In genomic region chr1:54808443-54809207, GRCh38 we compare ENCODE assay signal across 13 cellular contexts. TPM values are rescaled to one million over a fixed set of nuclear protein-coding genes. Genes with fewer than 3 reads are reported as not detected.
DNase-seq lines count a peak whose midpoint lies in the region; ATAC-seq and TF ChIP-seq lines count a peak whose summit lies in the region.
"Had no signal": no experiment of that assay in that cellular context is flagged by ENCODE, and none has a peak within 500 bp of the region (broad histone marks: within the 10 kb centered on the region; RNA-seq: fewer than 3 reads in every experiment).

No MANE protein-coding gene starts in this region.

- POLR2A ChIA-PET in CD8-positive, alpha-beta memory T cell (lab: Charles Lee): interaction anchor here (1.8 kb wide), 1 partner anchor 7 kb away, joined by 5 read pairs; the partner anchor contains the start of gene TTC22
- POLR2A ChIA-PET in HEK293T (lab: Yijun Ruan, JAX): no interaction called here

- no peak overlapping the region for H3K4me3 ChIP-seq in CD8-positive, alpha-beta memory T cell (ENCODE audit: low read length)
- no peak overlapping the region for H3K4me3 ChIP-seq in choroid plexus epithelial cell (ENCODE audit: low read depth, low read length)
- H3K4me3 ChIP-seq in mucosa of descending colon: no peak overlapping the region
- H3K4me3 ChIP-seq: SK-N-MC had no signal

- H3K27me3 ChIP-seq in CD8-positive, alpha-beta memory T cell (ENCODE audit: insufficient read depth, low read length, poor library complexity, severe bottlenecking): no peaks in the 10 kb centered on the region

- H3K4me1 Mint-ChIP-seq in CD8-positive, alpha-beta memory T cell: peaks cover 34 to 47% (median 40%) of the 10 kb centered on the region in 3 donors
- H3K4me1 Mint-ChIP-seq: naive B cell had no signal

- intact Hi-C loops in mucosa of descending colon (cut with DNase I, micrococcal nuclease): loop anchor here in 1 of 2 donors (10.0 kb wide), 1 partner anchor 304 kb away; no protein-coding TSS in a partner anchor

- TF ChIP-seq CTCF in choroid plexus epithelial cell (conservative IDR thresholded peaks at IDR 0.05; ENCODE audit: low read depth, low read length) (peak; percentile 43), mucosa of descending colon (IDR thresholded peaks at IDR 0.05) (no peak)

- peak overlapping the region in 5 of 8 donors; percentile 76 to 97 (median 90) for H3K27ac Mint-ChIP-seq in CD8-positive, alpha-beta memory T cell
- H3K27ac Mint-ChIP-seq: naive B cell had no signal

- no peaks in the 10 kb centered on the region for H3K9me3 Mint-ChIP-seq in CD8-positive, alpha-beta memory T cell
- H3K9me3 Mint-ChIP-seq: naive B cell had no signal

- no peaks in the 10 kb centered on the region for H3K36me3 Mint-ChIP-seq in CD8-positive, alpha-beta memory T cell
- H3K36me3 Mint-ChIP-seq: naive B cell had no signal

- H3K27ac ChIP-seq in CD8-positive, alpha-beta memory T cell (ENCODE audit: low read depth, low read length): no peak overlapping the region
- H3K27ac ChIP-seq: SK-N-MC had no signal

- no peak for ATAC-seq in mucosa of descending colon
- no peak for ATAC-seq in HG02970 (IDR thresholded peaks at IDR 0.05; ENCODE audit: low FRiP score, unreplicated experiment)

- no peaks in the 10 kb centered on the region for H3K9me3 ChIP-seq in CD8-positive, alpha-beta memory T cell (ENCODE audit: low read length)
- no peaks in the 10 kb centered on the region for H3K9me3 ChIP-seq in mucosa of descending colon

- CTCF ChIA-PET in CD8-positive, alpha-beta memory T cell (lab: Charles Lee): interaction anchor here (1.8 kb wide), 1 partner anchor 7 kb away, joined by 13 read pairs; the partner anchor contains the start of gene TTC22
- CTCF ChIA-PET in HEK293T (lab: Yijun Ruan, JAX): interaction anchor here (1.1 to 1.6 kb wide), 2 partner anchors 9 to 134 kb away, joined by 3 to 5 read pairs; no protein-coding TSS in a partner anchor

- no peaks in the 10 kb centered on the region for H3K36me3 ChIP-seq in CD8-positive, alpha-beta memory T cell (ENCODE audit: insufficient read depth, low read length)
- no peaks in the 10 kb centered on the region for H3K36me3 ChIP-seq in mucosa of descending colon (ENCODE audit: low read depth)

- no peaks in the 10 kb centered on the region for H3K27me3 Mint-ChIP-seq in CD8-positive, alpha-beta memory T cell

- DNase-seq in CD8-positive, alpha-beta memory T cell: no peak
- DNase-seq in HEK293T (ENCODE audit: extremely low spot score) (peak; percentile 61), choroid plexus epithelial cell (ENCODE audit: low read depth) (no peak), mesenteric fat pad (ENCODE audit: low spot score) (peak; percentile 72), medulla oblongata (ENCODE audit: extremely low spot score) (no peak), NCI-H69 (lab: John Stamatoyannopoulos, UW) (no peak), mucosa of descending colon (no peak)
- DNase-seq: activated CD4-positive, alpha-beta T cell treated with anti-CD3 and anti-CD28 coated beads for 4 hours; COR-L47; naive B cell; NCI-H510A had no signal

- H3K4me3 Mint-ChIP-seq in CD8-positive, alpha-beta memory T cell: peak overlapping the region in 2 of 7 donors; percentile 67 to 74
- H3K4me3 Mint-ChIP-seq: naive B cell had no signal

- H3K4me1 ChIP-seq in CD8-positive, alpha-beta memory T cell (ENCODE audit: insufficient read depth, low read length): peaks cover 29% of the 10 kb centered on the region
- peaks cover 14% of the 10 kb centered on the region for H3K4me1 ChIP-seq in mucosa of descending colon (ENCODE audit: low read depth)

TF ChIP-seq in HEK293T, 16 proteins besides CTCF, POLR2A, EP300 and RAD21:
- TF ChIP-seq BHLHE40 (IDR thresholded peaks at IDR 0.05; ENCODE audit: borderline replicate concordance) (no peak), FOXK2 (IDR thresholded peaks at IDR 0.05) (no peak), ARNT (IDR thresholded peaks at IDR 0.05) (no peak), SUZ12 (IDR thresholded peaks at IDR 0.05) (no peak), FOXA1 (IDR thresholded peaks at IDR 0.05) (no peak), TARDBP (IDR thresholded peaks at IDR 0.05) (no peak), CTBP1 (IDR thresholded peaks at IDR 0.05; ENCODE audit: borderline replicate concordance) (no peak), SP1 (IDR thresholded peaks at IDR 0.05) (no peak), FOXM1 (IDR thresholded peaks at IDR 0.05; ENCODE audit: borderline replicate concordance) (no peak), LEF1 (IDR thresholded peaks at IDR 0.05; ENCODE audit: borderline replicate concordance) (no peak), L3MBTL2 (conservative IDR thresholded peaks at IDR 0.05) (no peak)

RNA-seq across cellular contexts. Expression of gene TTC22, which starts 7.5 kb away (rescaled TPM):
- 1 to 10 TPM; 2.8 to 2.9 TPM for total RNA-seq in CD8-positive, alpha-beta memory T cell
- polyA plus RNA-seq in CD8-positive, alpha-beta memory T cell: 5.6 TPM
- total RNA-seq in mesenteric fat pad: not detected
- 100 to 1,000 TPM in 1 of 3 donors, 10 to 100 TPM in 2; 51.6 to 122 (median 70.8) TPM for total RNA-seq in mucosa of descending colon

RNA-seq across cellular contexts. Expression of gene PARS2, which starts 44.3 kb away (rescaled TPM):
- 1 to 10 TPM; 7.9 to 8.2 TPM for total RNA-seq in CD8-positive, alpha-beta memory T cell
- polyA plus RNA-seq in CD8-positive, alpha-beta memory T cell: 3.2 TPM
- 1.9 TPM for total RNA-seq in mesenteric fat pad
- total RNA-seq in mucosa of descending colon: 1 to 10 TPM; 6.4 to 8.7 (median 7.2) TPM

Comparison
In these comparisons a context has a peak if more than half of its experiments do, and no peak if none do; other contexts are left out.
1. DNase-seq: peak in HEK293T (single experiment) and mesenteric fat pad (single experiment); none in CD8-positive, alpha-beta memory T cell (0 of 5), choroid plexus epithelial cell (single experiment), medulla oblongata (single experiment), NCI-H69 (single experiment) and mucosa of descending colon (0 of 3).
2. RNA of gene TTC22, which starts 7.5 kb away (total RNA-seq): 51.6 to 122 TPM in mucosa of descending colon; 2.8 to 2.9 TPM in CD8-positive, alpha-beta memory T cell and not detected in mesenteric fat pad (single experiment); every median in the first group is over 10 times any median in the second.